In the genomic region with DNA sequence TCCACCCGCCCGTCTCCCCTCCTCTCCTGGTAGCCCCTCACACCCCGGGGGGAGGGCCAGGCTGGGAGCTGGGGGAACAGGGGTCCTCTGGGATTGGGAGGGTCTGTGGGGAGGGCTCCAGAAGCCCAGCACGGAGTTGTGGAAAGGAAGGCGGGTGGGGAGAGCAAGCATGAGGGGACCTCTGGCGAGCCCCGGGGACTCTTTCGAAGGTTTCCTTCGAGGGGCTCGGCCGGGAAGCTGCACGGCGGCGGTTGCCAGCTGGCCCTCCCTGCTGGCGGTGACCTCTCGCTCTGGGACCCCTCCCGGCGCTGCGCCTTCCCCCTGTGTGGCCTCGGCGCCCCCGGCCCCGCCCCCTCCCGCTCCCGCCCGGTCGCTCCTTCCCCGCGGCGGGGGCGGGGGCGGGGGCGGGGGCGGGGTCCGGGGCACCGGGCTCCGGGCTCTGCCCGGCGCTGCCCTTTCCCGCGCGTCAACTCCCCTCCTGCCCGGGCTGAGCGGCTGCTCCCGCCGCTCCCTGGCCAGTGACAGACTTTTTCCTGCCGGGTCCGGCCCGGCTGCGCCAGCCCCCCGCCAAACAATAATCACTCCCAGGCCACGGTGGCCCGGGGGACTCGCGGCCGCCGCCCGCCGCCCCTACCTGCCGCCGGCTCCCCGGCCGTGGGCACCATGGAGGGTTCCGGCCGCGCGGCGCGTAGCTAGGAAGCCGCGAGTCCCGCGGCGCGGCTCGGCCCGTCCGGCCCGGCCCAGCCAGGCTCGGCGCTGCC, we compare ENCODE assay signal across 6 cellular contexts. TPM values are rescaled to one million over a fixed set of nuclear protein-coding genes. Genes with fewer than 3 reads are reported as not detected.
DNase-seq lines count a peak whose midpoint lies in the region; TF ChIP-seq lines count a peak whose summit lies in the region.

No MANE protein-coding gene starts in this region.

- peaks cover 5% of the 10 kb centered on the region for H3K79me2 ChIP-seq in trophoblast cell (ENCODE audit: control insufficient read depth, insufficient read depth, low read length, poor library complexity)

- H4K8ac ChIP-seq in trophoblast cell (ENCODE audit: low read depth, low read length) = peak overlapping the region; percentile 80

- H3K79me1 ChIP-seq in trophoblast cell (ENCODE audit: low read length) = peaks cover 28% of the 10 kb centered on the region

- H2AK5ac ChIP-seq in trophoblast cell (ENCODE audit: low read length) = no peak overlapping the region

- H3K27ac ChIP-seq in dorsolateral prefrontal cortex = peak overlapping the region in 7 of 59 donors; percentile 17 to 57 (median 38)
- peak overlapping the region; percentile 68 for H3K27ac ChIP-seq in trophoblast cell (ENCODE audit: low read depth, low read length)

- peaks cover 2% of the 10 kb centered on the region for H3K9me3 ChIP-seq in trophoblast cell (ENCODE audit: insufficient read depth, low read depth, low read length)

- peak overlapping the region; percentile 96 for H4K91ac ChIP-seq in trophoblast cell (ENCODE audit: low read depth, low read length)

- H2BK120ac ChIP-seq in trophoblast cell (ENCODE audit: insufficient read depth, low read length, poor library complexity) = peak overlapping the region; percentile 74

- no peaks in the 10 kb centered on the region for H3K36me3 ChIP-seq in trophoblast cell (ENCODE audit: control insufficient read depth in 1 of 2, insufficient read depth in 2 of 2, low read length in 2 of 2)

- peaks cover 38 to 41% of the 10 kb centered on the region in 2 experiments for H3K4me1 ChIP-seq in trophoblast cell (ENCODE audit: control insufficient read depth in 1 of 2, insufficient read depth in 2 of 2, low read length in 2 of 2)

- peak overlapping the region; percentile 57 for H4K12ac ChIP-seq in trophoblast cell (ENCODE audit: low read depth, low read length)

- peak overlapping the region; percentile 75 for H2AFZ ChIP-seq in trophoblast cell (ENCODE audit: insufficient read depth, low read length, poor library complexity)

- no peak for TF ChIP-seq CTCF in HFF-Myc (IDR thresholded peaks at IDR 0.05; ENCODE audit: low read depth, low read length, missing control alignments)
- TF ChIP-seq CTCF in dorsolateral prefrontal cortex (IDR thresholded peaks at IDR 0.05 in 54 of 56, conservative IDR thresholded peaks at IDR 0.05 in 2 of 56; ENCODE audit: low read depth in 1 of 56, partially characterized antibody in 56 of 56) = no peak

- H3K9ac ChIP-seq in trophoblast cell (ENCODE audit: low read length) = peak overlapping the region; percentile 72

- intact Hi-C loops in dorsolateral prefrontal cortex (cut with DNase I) = no loop called here

- H3K14ac ChIP-seq in trophoblast cell (ENCODE audit: low read length) = peak overlapping the region; percentile 88

- H2BK12ac ChIP-seq in trophoblast cell (ENCODE audit: low read length) = peak overlapping the region; percentile 50

- DNase-seq in HFF-Myc (ENCODE audit: extremely low read depth, low read depth) = no peak
- DNase-seq in dorsolateral prefrontal cortex = no peak
- no peak for DNase-seq in trophoblast cell
- DNase-seq in central memory CD4-positive, alpha-beta T cell = no peak
- DNase-seq in activated CD8-positive, alpha-beta memory T cell treated with anti-CD3 and anti-CD28 coated beads, Interleukin-2, amount 50 U/mL, for 4 hours = no peak
- DNase-seq in activated effector memory CD4-positive, alpha-beta T cell treated with anti-CD3 and anti-CD28 coated beads, Interleukin-2, amount 50 U/mL, for 16 hours = no peak

- peak overlapping the region; percentile 59 for H3K4me3 ChIP-seq in HFF-Myc (replicated peaks; ENCODE audit: low read depth, low read length)
- peak overlapping the region in 58 of 59 donors; percentile 29 to 78 (median 59) for H3K4me3 ChIP-seq in dorsolateral prefrontal cortex
- peak overlapping the region; percentile 76 for H3K4me3 ChIP-seq in trophoblast cell (ENCODE audit: low read depth, low read length)

- WGBS in trophoblast cell (ENCODE audit: extremely low coverage, insufficient coverage, insufficient read length) = no CpG with 5 or more reads among the region's 81 CpGs

- peaks cover 0 to 14% (median 0%) of the 10 kb centered on the region in 45 donors for H3K27me3 ChIP-seq in dorsolateral prefrontal cortex
- peaks cover 15% of the 10 kb centered on the region for H3K27me3 ChIP-seq in trophoblast cell (ENCODE audit: insufficient read depth, low read length)

- peak overlapping the region; percentile 72 for H3K4me2 ChIP-seq in trophoblast cell (ENCODE audit: low read length)

- no peak overlapping the region for H3K23ac ChIP-seq in trophoblast cell (ENCODE audit: low read length)

- H3K4ac ChIP-seq in trophoblast cell (ENCODE audit: low read depth, low read length) = peak overlapping the region; percentile 24

- H3K18ac ChIP-seq in trophoblast cell (ENCODE audit: low read length) = peak overlapping the region; percentile 82

- peak overlapping the region; percentile 48 for H2BK5ac ChIP-seq in trophoblast cell (ENCODE audit: low read depth, low read length, poor library complexity)

RNA-seq across cellular contexts. Expression of gene CLCF1, which starts 1.0 kb away (rescaled TPM):
- total RNA-seq in dorsolateral prefrontal cortex = 1 to 10 TPM in 8 of 120 experiments, under 1 TPM in 50, not detected in 62; 0.23 to 2.5 (median 0.50) TPM
- 3.1 TPM in 2 replicates for polyA plus RNA-seq in trophoblast cell (2013)

RNA-seq across cellular contexts. Expression of gene POLD4, which starts 19.1 kb away (rescaled TPM):
- total RNA-seq in dorsolateral prefrontal cortex = 10 to 100 TPM; 11.4 to 49.5 (median 26.7) TPM
- polyA plus RNA-seq in trophoblast cell (2013) = 45.2 and 45.7 TPM in 2 replicates

RNA-seq across cellular contexts. Expression of gene RAD9A, which starts 19.4 kb away (rescaled TPM):
- total RNA-seq in dorsolateral prefrontal cortex = 10 to 100 TPM; 15.9 to 52.4 (median 26.4) TPM
- polyA plus RNA-seq in trophoblast cell (2013) = 13.2 and 14.2 TPM in 2 replicates

RNA-seq across cellular contexts. Expression of gene PPP1CA, which starts 29.2 kb away (rescaled TPM):
- total RNA-seq in dorsolateral prefrontal cortex = 10 to 100 TPM; 47.4 to 86.5 (median 66.9) TPM
- 208 and 213 TPM in 2 replicates for polyA plus RNA-seq in trophoblast cell (2013)

RNA-seq across cellular contexts. Expression of gene TBC1D10C, which starts 31.5 kb away (rescaled TPM):
- total RNA-seq in dorsolateral prefrontal cortex = 1 to 10 TPM in 45 of 120 experiments, under 1 TPM in 67, not detected in 8; 0.11 to 3.6 (median 0.89) TPM
- 0.04 and 0.15 TPM in 2 replicates for polyA plus RNA-seq in trophoblast cell (2013)
